13 cellular contexts compared by ENCODE assay signal in the genomic region with DNA sequence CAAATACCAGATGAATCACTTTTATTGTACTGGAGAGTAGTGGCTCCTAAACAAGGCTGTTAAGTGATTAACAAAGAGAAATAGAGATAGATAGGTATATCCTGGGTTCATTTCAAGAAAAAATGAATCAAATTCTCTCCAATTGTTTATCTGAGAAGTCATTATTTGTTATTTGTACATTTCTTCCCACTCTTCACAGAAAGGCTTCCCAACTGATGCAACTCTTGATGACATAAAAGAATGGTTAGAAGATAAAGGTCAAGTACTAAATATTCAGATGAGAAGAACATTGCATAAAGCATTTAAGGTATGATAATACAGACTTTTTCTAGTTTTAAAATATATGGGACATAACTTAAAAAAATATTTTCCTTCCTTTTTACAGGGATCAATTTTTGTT.
"Had no signal": no experiment of that assay in that cellular context is flagged by ENCODE, and none has a peak within 500 bp of the region (broad histone marks: within the 10 kb centered on the region; RNA-seq: fewer than 3 reads in every experiment).

No MANE protein-coding gene starts in this region.

- H3K9me3 ChIP-seq: ovary, upper lobe of left lung had no signal

- DNase-seq: activated CD8-positive, alpha-beta memory T cell treated with anti-CD3 and anti-CD28 coated beads, Interleukin-2, amount 10 ng/mL, durations not matched to agents 7 days and 5 days; activated effector memory CD4-positive, alpha-beta T cell treated with anti-CD3 and anti-CD28 coated beads, Interleukin-2, amount 50 U/mL, for 16 hours; activated T-cell treated with anti-CD3 and anti-CD28 coated beads, Interleukin-2, amount 50 U/mL, for 4 hours; midbrain; ovary; stimulated activated CD4-positive, alpha-beta T cell treated with anti-CD3 and anti-CD28 coated beads, Interleukin-2, amount 100 ng/mL, for 48 hours; stimulated activated naive CD4-positive, alpha-beta T cell; T-cell; T-helper 9 cell; upper lobe of left lung had no signal

- H3K4me3 Mint-ChIP-seq: activated CD8-positive, alpha-beta memory T cell treated with anti-CD3 and anti-CD28 coated beads, Interleukin-2, amount 10 ng/mL, durations not matched to agents 7 days and 5 days; activated T-cell treated with anti-CD3 and anti-CD28 coated beads, Interleukin-2, amount 50 U/mL, for 4 hours; neural progenitor cell; T-cell had no signal

- H3K27ac ChIP-seq: hepatocyte, neural progenitor cell, ovary, upper lobe of left lung had no signal

- ATAC-seq: activated CD8-positive, alpha-beta memory T cell treated with anti-CD3 and anti-CD28 coated beads, Interleukin-2, amount 10 ng/mL, durations not matched to agents 7 days and 5 days; activated T-cell treated with anti-CD3 and anti-CD28 coated beads, Interleukin-2, amount 50 U/mL, for 4 hours; left lobe of liver; T-cell had no signal

- H3K36me3 ChIP-seq: ovary had no signal

- H3K4me3 ChIP-seq: hepatocyte, neural progenitor cell, ovary, upper lobe of left lung had no signal

- H3K27me3 ChIP-seq: hepatocyte, neural progenitor cell, ovary, upper lobe of left lung had no signal

- H3K4me2 ChIP-seq: hepatocyte, neural progenitor cell had no signal

- H2AFZ ChIP-seq: hepatocyte, neural progenitor cell had no signal

- H3K27me3 Mint-ChIP-seq: activated CD8-positive, alpha-beta memory T cell treated with anti-CD3 and anti-CD28 coated beads, Interleukin-2, amount 10 ng/mL, durations not matched to agents 7 days and 5 days; T-cell had no signal

- H3K27ac Mint-ChIP-seq: activated CD8-positive, alpha-beta memory T cell treated with anti-CD3 and anti-CD28 coated beads, Interleukin-2, amount 10 ng/mL, durations not matched to agents 7 days and 5 days; neural progenitor cell had no signal

- H3K9me3 Mint-ChIP-seq: activated T-cell treated with anti-CD3 and anti-CD28 coated beads, Interleukin-2, amount 50 U/mL, for 4 hours; neural progenitor cell; T-cell had no signal
